ENCODE assay signal across 11 cellular contexts in the genomic region with DNA sequence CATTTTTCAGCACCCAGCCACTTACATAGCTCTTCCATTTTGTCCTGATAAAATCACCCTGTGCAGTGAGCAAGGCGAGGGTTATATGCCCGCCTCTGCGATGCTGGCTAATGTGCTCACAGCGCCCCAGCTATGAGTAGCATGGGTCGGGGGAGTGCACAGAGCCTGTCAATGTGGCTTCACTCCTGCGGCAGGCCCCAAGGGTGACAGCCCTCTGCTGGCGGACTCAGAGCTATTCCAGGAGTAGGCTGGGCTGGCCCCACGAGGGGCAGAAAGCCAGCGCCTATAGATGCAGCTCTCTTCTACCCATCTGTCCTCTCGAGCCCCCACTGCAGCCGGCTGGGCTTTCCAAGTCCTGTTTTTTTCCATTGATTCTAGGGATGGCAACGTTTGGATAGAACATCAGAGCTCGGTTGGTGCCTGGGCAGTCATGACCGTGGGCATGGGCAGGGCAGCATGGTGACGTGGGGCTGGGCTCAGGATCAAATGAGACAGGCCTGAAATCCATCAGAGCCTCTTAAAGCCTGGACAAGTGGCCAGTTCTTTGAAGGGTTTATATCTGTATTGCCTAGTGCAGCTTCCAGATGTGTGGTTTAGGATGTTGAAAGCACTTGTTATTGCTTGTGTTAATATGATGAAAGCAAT.
DNase-seq lines count a peak whose midpoint lies in the region; TF ChIP-seq lines count a peak whose summit lies in the region.
"Had no signal": no experiment of that assay in that cellular context is flagged by ENCODE, and none has a peak within 500 bp of the region (broad histone marks: within the 10 kb centered on the region; RNA-seq: fewer than 3 reads in every experiment).

No MANE protein-coding gene starts in this region.

- WGBS in mesendoderm (ENCODE audit: extremely low coverage, insufficient coverage, low lambda C conversion rate): no CpG with 5 or more reads among the region's 15 CpGs

- no peak overlapping the region for H2BK120ac ChIP-seq in mesendoderm (ENCODE audit: low read depth, low read length)

- H3K27ac ChIP-seq in coronary artery (peak overlapping the region; percentile 57 to 66), mesendoderm (ENCODE audit: low read depth, low read length) (no peak overlapping the region)
- H3K27ac ChIP-seq: HL-60 had no signal

- H3K4me2 ChIP-seq in mesendoderm (ENCODE audit: low read length): no peak overlapping the region

- H4K8ac ChIP-seq in mesendoderm (ENCODE audit: low read depth, low read length): no peak overlapping the region

- H3K79me1 ChIP-seq in mesendoderm (ENCODE audit: low read length): no peaks in the 10 kb centered on the region

- no peak overlapping the region for H2AK5ac ChIP-seq in mesendoderm (ENCODE audit: low read length)

- no peak overlapping the region for H2BK5ac ChIP-seq in mesendoderm (ENCODE audit: low read length)

- H3K23ac ChIP-seq in mesendoderm (ENCODE audit: low read length): no peak overlapping the region

- no peak overlapping the region for H3K18ac ChIP-seq in mesendoderm (ENCODE audit: low read length)

- H3K4me3 ChIP-seq in AG09309 (ENCODE audit: control insufficient read depth, low read depth, low read length): no peak overlapping the region
- peak overlapping the region; percentile 4 for H3K4me3 ChIP-seq in coronary artery
- H3K4me3 ChIP-seq in mesendoderm (ENCODE audit: low read length): no peak overlapping the region
- H3K4me3 ChIP-seq: gastrocnemius medialis had no signal

- H3K9ac ChIP-seq in mesendoderm (ENCODE audit: low read length): no peak overlapping the region

- no peaks in the 10 kb centered on the region for H3K79me2 ChIP-seq in mesendoderm (ENCODE audit: control insufficient read depth, insufficient read depth, low read length)

- H3K27me3 ChIP-seq in mesendoderm (ENCODE audit: insufficient read depth, low read length, poor library complexity): no peaks in the 10 kb centered on the region
- H3K27me3 ChIP-seq: gastrocnemius medialis had no signal

- DNase-seq in AG09309 (ENCODE audit: low read depth): peak; percentile 85
- DNase-seq in NAMALWA (ENCODE audit: low spot score): peak; percentile 15
- no peak for DNase-seq in coronary artery (ENCODE audit: low spot score)
- DNase-seq in mesendoderm: peak; percentile 78
- DNase-seq in activated CD4-positive, alpha-beta T cell treated with anti-CD3 and anti-CD28 coated beads, Interleukin-2, amount 50 U/mL, for 1 hour: no peak
- no peak for DNase-seq in stimulated activated CD4-positive, alpha-beta T cell treated with anti-CD3 and anti-CD28 coated beads, Interleukin-2, amount 100 ng/mL, for 48 hours
- DNase-seq in NCI-H510A treated with DMSO at 0.1 percent for 48 hours (lab: John Stamatoyannopoulos, UW): no peak
- DNase-seq in NCI-H748 treated with DMSO at 0.1 percent for 48 hours (lab: John Stamatoyannopoulos, UW): no peak
- DNase-seq: CD4-positive, CD25-positive, alpha-beta regulatory T cell; gastrocnemius medialis had no signal

- no peaks in the 10 kb centered on the region for H3K36me3 ChIP-seq in mesendoderm (ENCODE audit: control insufficient read depth, insufficient read depth, low read length)
- H3K36me3 ChIP-seq: gastrocnemius medialis had no signal

- H3K4me1 ChIP-seq in mesendoderm (ENCODE audit: control insufficient read depth, low read depth, low read length): no peaks in the 10 kb centered on the region

- H2BK15ac ChIP-seq in mesendoderm (replicated peaks; ENCODE audit: low read depth): no peak overlapping the region

- no peak overlapping the region for H3K56ac ChIP-seq in mesendoderm (ENCODE audit: low read length)

- H3K4ac ChIP-seq in mesendoderm (ENCODE audit: low read depth, low read length): no peak overlapping the region

- H4K5ac ChIP-seq in mesendoderm (ENCODE audit: low read length): no peak overlapping the region

- peak; percentile 18 for TF ChIP-seq CTCF in AG09309 (IDR thresholded peaks at IDR 0.05; ENCODE audit: control insufficient read depth, insufficient read depth, low read depth, low read length, missing control alignments)
- no peak for TF ChIP-seq CTCF in coronary artery (IDR thresholded peaks at IDR 0.05)

Comparison
In these comparisons a context has a peak if more than half of its experiments do, and no peak if none do; other contexts are left out.
1. DNase-seq: peak in AG09309 (single experiment), NAMALWA (single experiment) and mesendoderm (single experiment); none in coronary artery (single experiment), activated CD4-positive, alpha-beta T cell treated with anti-CD3 and anti-CD28 coated beads, Interleukin-2, amount 50 U/mL, for 1 hour (single experiment), stimulated activated CD4-positive, alpha-beta T cell treated with anti-CD3 and anti-CD28 coated beads, Interleukin-2, amount 100 ng/mL, for 48 hours (0 of 2), NCI-H510A treated with DMSO at 0.1 percent for 48 hours (single experiment) and NCI-H748 treated with DMSO at 0.1 percent for 48 hours (single experiment).